8 cellular contexts compared by ENCODE assay signal in the genomic region with DNA sequence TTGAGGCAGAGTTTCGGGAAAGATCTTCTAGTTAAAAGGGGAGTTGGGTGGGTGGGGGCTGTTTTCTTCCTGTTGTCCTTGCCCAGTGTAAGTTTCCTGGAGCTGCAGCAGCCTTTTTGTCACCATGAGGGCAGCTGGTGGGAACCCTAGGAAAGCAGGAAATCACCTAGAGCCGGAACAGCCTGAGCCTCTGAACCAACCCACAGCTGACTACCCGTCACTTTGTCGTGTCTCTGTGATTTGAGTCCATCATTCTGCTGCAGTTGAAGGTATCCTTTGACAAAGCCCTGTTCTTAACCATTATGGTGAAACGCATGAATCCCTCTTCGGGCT. TPM values are rescaled to one million over a fixed set of nuclear protein-coding genes. Genes with fewer than 3 reads are reported as not detected.
DNase-seq lines count a peak whose midpoint lies in the region; ATAC-seq and TF ChIP-seq lines count a peak whose summit lies in the region.

No MANE protein-coding gene starts in this region.

- no peaks in the 10 kb centered on the region for H3K27me3 Mint-ChIP-seq in chondrocyte (ENCODE audit: low read depth)
- no peaks in the 10 kb centered on the region for H3K27me3 Mint-ChIP-seq in naive thymus-derived CD4-positive, alpha-beta T cell

- H3K4me1 Mint-ChIP-seq in chondrocyte (ENCODE audit: low read depth): peaks cover 27% of the 10 kb centered on the region
- peaks cover 27 to 57% (median 44%) of the 10 kb centered on the region in 7 donors for H3K4me1 Mint-ChIP-seq in naive thymus-derived CD4-positive, alpha-beta T cell

- no peak for ATAC-seq in naive thymus-derived CD4-positive, alpha-beta T cell

- intact Hi-C loops in naive thymus-derived CD4-positive, alpha-beta T cell (cut with micrococcal nuclease): loop anchor here (1.0 to 5.0 kb wide), 14 partner anchors 15 to 1985 kb away; partner anchors contain the start of genes BNIP3 (in 2 of the 2), MGMT (in 2 of the 2), EBF3 (in 1 of the 2) and GLRX3 (in 1 of the 2)

- no peak for DNase-seq in AG04450 (ENCODE audit: low read depth, low spot score)
- no peak for DNase-seq in Karpas-422
- no peak for DNase-seq in chondrocyte (ENCODE audit: low spot score)
- peak in 1 of 9 donors; percentile 2 for DNase-seq in naive thymus-derived CD4-positive, alpha-beta T cell
- DNase-seq in activated CD4-positive, CD25-positive, alpha-beta regulatory T cell treated with anti-CD3 and anti-CD28 coated beads, Interleukin-2, amount 50 U/mL, for 72 hours: no peak
- DNase-seq in AG20443 (ENCODE audit: low spot score): no peak
- DNase-seq in ecto neural progenitor cell (ENCODE audit: low spot score): no peak
- DNase-seq in NCI-H1092 treated with DMSO at 0.1 percent for 48 hours (lab: John Stamatoyannopoulos, UW): no peak

- H3K9me2 ChIP-seq in Karpas-422 (replicated peaks; ENCODE audit: insufficient read depth, low read length): no peaks in the 10 kb centered on the region

- H3K36me3 Mint-ChIP-seq in chondrocyte (ENCODE audit: low read depth): peaks cover 1% of the 10 kb centered on the region
- H3K36me3 Mint-ChIP-seq in naive thymus-derived CD4-positive, alpha-beta T cell: peaks cover 0 to 15% (median 5%) of the 10 kb centered on the region in 5 donors

- H3K27ac ChIP-seq in AG04450 (ENCODE audit: low read depth, low read length): peak overlapping the region; percentile 75
- peak overlapping the region; percentile 52; the same call in 1 of the 2 replicates for H3K27ac ChIP-seq in Karpas-422 (ENCODE audit: low read length)
- peak overlapping the region; percentile 88 for H3K27ac ChIP-seq in naive thymus-derived CD4-positive, alpha-beta T cell (ENCODE audit: low read depth, low read length)

- H3K36me3 ChIP-seq in Karpas-422 (ENCODE audit: insufficient read depth, low read length): no peaks in the 10 kb centered on the region
- no peaks in the 10 kb centered on the region for H3K36me3 ChIP-seq in naive thymus-derived CD4-positive, alpha-beta T cell (ENCODE audit: control insufficient read depth in 2 of 3, insufficient read depth in 3 of 3, low read length in 3 of 3)

- no peaks in the 10 kb centered on the region for H4K20me1 ChIP-seq in Karpas-422 (ENCODE audit: insufficient read depth, low read depth, low read length)

- CTCF ChIA-PET in AG04450 (lab: Charles Lee): interaction anchor here (1.3 to 3.2 kb wide), 4 partner anchors 16 to 1900 kb away, joined by 4 to 59 read pairs (median 10); no protein-coding TSS in a partner anchor
- CTCF ChIA-PET in naive thymus-derived CD4-positive, alpha-beta T cell (lab: Charles Lee): interaction anchor here (4.0 kb wide), 1 partner anchor 16 kb away, joined by 19 read pairs; no protein-coding TSS in a partner anchor

- H3K4me3 Mint-ChIP-seq in chondrocyte (ENCODE audit: unreplicated experiment): peak overlapping the region; percentile 89
- H3K4me3 Mint-ChIP-seq in naive thymus-derived CD4-positive, alpha-beta T cell: peak overlapping the region; percentile 90 to 99 (median 98)

- POLR2A ChIA-PET in AG04450 (lab: Yijun Ruan, JAX): interaction anchor here (0.6 to 3.2 kb wide), 2 partner anchors 25 to 453 kb away, joined by 5 to 93 read pairs; partner anchors contain the start of gene GLRX3
- POLR2A ChIA-PET in naive thymus-derived CD4-positive, alpha-beta T cell (lab: Charles Lee): interaction anchor here (1.3 to 3.7 kb wide), 7 partner anchors 12 to 645 kb away, joined by 4 to 74 read pairs (median 15); partner anchors contain the start of genes GLRX3 and MGMT

- H3K27me3 ChIP-seq in AG04450 (ENCODE audit: control insufficient read depth, insufficient read depth, low read length) (no peaks in the 10 kb centered on the region), Karpas-422 (ENCODE audit: low read length) (no peaks in the 10 kb centered on the region)
- H3K27me3 ChIP-seq in naive thymus-derived CD4-positive, alpha-beta T cell (ENCODE audit: control insufficient read depth in 2 of 2, insufficient read depth in 2 of 2, low read length in 2 of 2): no peaks in the 10 kb centered on the region

- H3K27ac Mint-ChIP-seq in chondrocyte (ENCODE audit: unreplicated experiment): peak overlapping the region; percentile 96
- peak overlapping the region; percentile 90 to 99 (median 98) for H3K27ac Mint-ChIP-seq in naive thymus-derived CD4-positive, alpha-beta T cell

- H3K9me3 Mint-ChIP-seq in chondrocyte (ENCODE audit: low read depth): no peaks in the 10 kb centered on the region
- H3K9me3 Mint-ChIP-seq in naive thymus-derived CD4-positive, alpha-beta T cell: peaks cover 0 to 5% (median 1%) of the 10 kb centered on the region in 11 donors

- H3K9me3 ChIP-seq in AG04450 (ENCODE audit: control insufficient read depth, insufficient read depth, low read length) (peaks cover 3% of the 10 kb centered on the region; the same call in 1 of the 2 replicates), Karpas-422 (ENCODE audit: low read length) (no peaks in the 10 kb centered on the region)
- H3K9me3 ChIP-seq in naive thymus-derived CD4-positive, alpha-beta T cell (ENCODE audit: control insufficient read depth in 2 of 3, low read length in 3 of 3): no peaks in the 10 kb centered on the region

- no peak for TF ChIP-seq CTCF in AG04450 (IDR thresholded peaks at IDR 0.05; ENCODE audit: low read depth, low read length)
- no peak for TF ChIP-seq CTCF in chondrocyte (IDR thresholded peaks at IDR 0.05)

- H2AFZ ChIP-seq in Karpas-422 (ENCODE audit: low read length): no peak overlapping the region

- H3K4me2 ChIP-seq in Karpas-422 (ENCODE audit: low read depth, low read length, poor library complexity, severe bottlenecking): peak overlapping the region; percentile 84

- H3K4me3 ChIP-seq in AG04450 (ENCODE audit: low read depth, low read length) (peak overlapping the region; percentile 97), Karpas-422 (ENCODE audit: low read length) (peak overlapping the region; percentile 99)
- H3K4me3 ChIP-seq in naive thymus-derived CD4-positive, alpha-beta T cell (ENCODE audit: low read length): peak overlapping the region; percentile 100

- H3K4me1 ChIP-seq in Karpas-422 (ENCODE audit: low read length): peaks cover 21% of the 10 kb centered on the region
- H3K4me1 ChIP-seq in naive thymus-derived CD4-positive, alpha-beta T cell (ENCODE audit: control insufficient read depth in 2 of 2, insufficient read depth in 2 of 2, low read length in 2 of 2): peaks cover 19 to 21% of the 10 kb centered on the region in 2 donors

- H3K79me2 ChIP-seq in Karpas-422 (ENCODE audit: low read length): peaks cover 31% of the 10 kb centered on the region

- H3K9ac ChIP-seq in Karpas-422 (ENCODE audit: low read length): peak overlapping the region; percentile 98

RNA-seq across cellular contexts. Expression of gene C10orf143, which starts 1.2 kb away (rescaled TPM):
- 1.7 and 1.9 TPM in 2 replicates for polyA plus RNA-seq in AG04450 (2011; rRNA removed)
- 0.18 and 1.00 TPM in 2 replicates for polyA minus RNA-seq in AG04450 (2011; rRNA and poly(A)+ RNA removed)
- total RNA-seq in Karpas-422 (2014; rRNA removed; shearing (Covaris generic); ENCODE audit: low replicate concordance): 0.75 and 3.9 TPM in 2 replicates
- 2.5 to 6.2 TPM (median 2.6 TPM) in 3 replicates for total RNA-seq in chondrocyte
- total RNA-seq in naive thymus-derived CD4-positive, alpha-beta T cell: 10 to 100 TPM in 3 of 5 experiments, 1 to 10 TPM in 2; 2.6 to 12.5 (median 10.2) TPM
- polyA plus RNA-seq in naive thymus-derived CD4-positive, alpha-beta T cell: 10 to 100 TPM; 25.2 to 36.5 TPM

RNA-seq across cellular contexts. Expression of gene GLRX3, which starts 24.4 kb away (rescaled TPM):
- polyA plus RNA-seq in AG04450 (2011; rRNA removed): 91.0 and 126 TPM in 2 replicates
- 12.6 and 24.4 TPM in 2 replicates for polyA minus RNA-seq in AG04450 (2011; rRNA and poly(A)+ RNA removed)
- 86.8 and 90.2 TPM in 2 replicates for total RNA-seq in Karpas-422 (2014; rRNA removed; shearing (Covaris generic); ENCODE audit: low replicate concordance)
- 57.5 to 75.0 TPM (median 60.5 TPM) in 3 replicates for total RNA-seq in chondrocyte
- total RNA-seq in naive thymus-derived CD4-positive, alpha-beta T cell: 10 to 100 TPM; 30.1 to 72.9 (median 37.0) TPM
- polyA plus RNA-seq in naive thymus-derived CD4-positive, alpha-beta T cell: 10 to 100 TPM; 69.8 to 74.7 TPM
